9 cellular contexts compared by ENCODE assay signal in the genomic region with DNA sequence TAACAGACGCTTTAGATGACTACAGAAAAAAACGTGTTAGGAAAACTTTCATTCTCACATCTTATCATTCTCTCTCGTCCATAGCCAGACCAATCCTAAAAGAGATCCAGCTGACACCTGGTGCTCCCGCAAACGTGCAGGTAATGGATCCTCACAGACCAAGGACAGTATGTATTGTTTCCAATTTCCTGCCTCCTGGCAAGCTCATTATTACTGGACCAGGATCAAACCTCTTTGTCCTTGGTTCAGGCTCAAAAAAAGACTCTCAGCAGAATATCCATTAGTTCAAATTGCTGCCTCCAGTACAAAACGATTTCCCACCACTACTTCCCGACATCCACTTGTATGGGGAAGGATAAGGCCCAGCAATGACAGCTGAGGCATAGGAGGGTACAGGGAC.
DNase-seq lines count a peak whose midpoint lies in the region; ATAC-seq and TF ChIP-seq lines count a peak whose summit lies in the region.
"Had no signal": no experiment of that assay in that cellular context is flagged by ENCODE, and none has a peak within 500 bp of the region (broad histone marks: within the 10 kb centered on the region; RNA-seq: fewer than 3 reads in every experiment).

No MANE protein-coding gene starts in this region.

- DNase-seq in activated CD4-positive, alpha-beta T cell treated with anti-CD3 and anti-CD28 coated beads, Interleukin-2, amount 10 ng/mL, durations not matched to agents 24 days and 14 days, result no peak
- DNase-seq in activated CD4-positive, alpha-beta T cell treated with anti-CD3 and anti-CD28 coated beads for 4 hours, result no peak
- DNase-seq in activated CD8-positive, alpha-beta T cell treated with anti-CD3 and anti-CD28 coated beads, Interleukin-2, amount 10 ng/mL, durations not matched to agents 7 days and 5 days, result no peak
- DNase-seq in hepatocyte (ENCODE audit: low spot score) (no peak), immature natural killer cell (no peak)

- H3K79me2 ChIP-seq in hepatocyte, result peaks cover 99% of the 10 kb centered on the region

- TF ChIP-seq CTCF in hepatocyte (IDR thresholded peaks at IDR 0.05; ENCODE audit: poor library complexity), result no peak

- peak overlapping the region; percentile 83 for H3K4me3 Mint-ChIP-seq in activated CD4-positive, alpha-beta T cell treated with anti-CD3 and anti-CD28 coated beads, Interleukin-2, amount 10 ng/mL, durations not matched to agents 24 days and 14 days
- peak overlapping the region; percentile 64 for H3K4me3 Mint-ChIP-seq in activated CD8-positive, alpha-beta T cell treated with anti-CD3 and anti-CD28 coated beads, Interleukin-2, amount 10 ng/mL, durations not matched to agents 7 days and 5 days
- no peak overlapping the region for H3K4me3 Mint-ChIP-seq in immature natural killer cell
- H3K4me3 Mint-ChIP-seq: memory B cell had no signal

- H3K36me3 ChIP-seq in hepatocyte (replicated peaks; ENCODE audit: insufficient read depth, low read depth) (no peaks in the 10 kb centered on the region), subcutaneous abdominal adipose tissue (ENCODE audit: control insufficient read depth in 5 of 5, insufficient read depth in 5 of 5, low read length in 5 of 5) (no peaks in the 10 kb centered on the region)

- H4K20me1 ChIP-seq in hepatocyte (ENCODE audit: insufficient read depth, poor library complexity, severe bottlenecking), result peaks cover 5% of the 10 kb centered on the region

- H3K27me3 ChIP-seq in hepatocyte (no peaks in the 10 kb centered on the region), subcutaneous abdominal adipose tissue (ENCODE audit: control insufficient read depth in 5 of 5, insufficient read depth in 4 of 5, low read length in 5 of 5) (no peaks in the 10 kb centered on the region)

- H3K36me3 Mint-ChIP-seq in activated CD4-positive, alpha-beta T cell treated with anti-CD3 and anti-CD28 coated beads, Interleukin-2, amount 10 ng/mL, durations not matched to agents 24 days and 14 days (ENCODE audit: low read depth), result peaks cover 19% of the 10 kb centered on the region
- H3K36me3 Mint-ChIP-seq in activated CD8-positive, alpha-beta T cell treated with anti-CD3 and anti-CD28 coated beads, Interleukin-2, amount 10 ng/mL, durations not matched to agents 7 days and 5 days (ENCODE audit: low read depth), result peaks cover 51% of the 10 kb centered on the region
- H3K36me3 Mint-ChIP-seq in immature natural killer cell, result peaks cover 0 to 13% (median 7%) of the 10 kb centered on the region in 3 donors

- WGBS in hepatocyte (ENCODE audit: low lambda C conversion rate, missing lambda C conversion rate), result 36% methylated on average over 7 of the region's 7 CpGs

- H3K9me3 ChIP-seq in hepatocyte (ENCODE audit: low read depth) (no peaks in the 10 kb centered on the region), subcutaneous abdominal adipose tissue (ENCODE audit: control insufficient read depth in 5 of 5, low read length in 5 of 5) (no peaks in the 10 kb centered on the region)

- POLR2A ChIA-PET in activated CD8-positive, alpha-beta T cell treated with anti-CD3 and anti-CD28 coated beads, Interleukin-2, amount 10 ng/mL, durations not matched to agents 7 days and 5 days (lab: Charles Lee), result interaction anchor here (0.6 to 9.1 kb wide), 12 partner anchors 11 to 84 kb away, joined by 3 to 78 read pairs (median 4); a partner anchor contains a TSS

- H3K9ac ChIP-seq in subcutaneous abdominal adipose tissue (ENCODE audit: low read length in 5 of 5), result peak overlapping the region in 4 of 5 donors; percentile 5 to 44 (median 18)

- no peaks in the 10 kb centered on the region for H3K9me2 ChIP-seq in hepatocyte (replicated peaks; ENCODE audit: insufficient read depth)

- H3K4me2 ChIP-seq in hepatocyte, result peak overlapping the region; percentile 21

- H3K27ac Mint-ChIP-seq in activated CD4-positive, alpha-beta T cell treated with anti-CD3 and anti-CD28 coated beads, Interleukin-2, amount 10 ng/mL, durations not matched to agents 24 days and 14 days, result peak overlapping the region; percentile 88
- peak overlapping the region; percentile 94 for H3K27ac Mint-ChIP-seq in activated CD8-positive, alpha-beta T cell treated with anti-CD3 and anti-CD28 coated beads, Interleukin-2, amount 10 ng/mL, durations not matched to agents 7 days and 5 days
- peak overlapping the region in 1 of 6 donors; percentile 62 for H3K27ac Mint-ChIP-seq in immature natural killer cell
- H3K27ac Mint-ChIP-seq: memory B cell had no signal

- peaks cover 72% of the 10 kb centered on the region for H3K4me1 Mint-ChIP-seq in activated CD4-positive, alpha-beta T cell treated with anti-CD3 and anti-CD28 coated beads, Interleukin-2, amount 10 ng/mL, durations not matched to agents 24 days and 14 days
- H3K4me1 Mint-ChIP-seq in activated CD8-positive, alpha-beta T cell treated with anti-CD3 and anti-CD28 coated beads, Interleukin-2, amount 10 ng/mL, durations not matched to agents 7 days and 5 days (ENCODE audit: low read depth), result peaks cover 74% of the 10 kb centered on the region
- peaks cover 18 to 32% of the 10 kb centered on the region in 2 donors for H3K4me1 Mint-ChIP-seq in immature natural killer cell

- H3K4me1 ChIP-seq in hepatocyte (ENCODE audit: insufficient read depth), result peaks cover 33% of the 10 kb centered on the region
- peaks cover 4 to 55% (median 43%) of the 10 kb centered on the region in 5 donors for H3K4me1 ChIP-seq in subcutaneous abdominal adipose tissue (ENCODE audit: control insufficient read depth in 5 of 5, insufficient read depth in 5 of 5, low read length in 5 of 5)

- ATAC-seq in activated CD8-positive, alpha-beta T cell treated with anti-CD3 and anti-CD28 coated beads, Interleukin-2, amount 10 ng/mL, durations not matched to agents 7 days and 5 days, result no peak
- ATAC-seq in HG03442 (IDR thresholded peaks at IDR 0.05; ENCODE audit: unreplicated experiment), result no peak
- no peak for ATAC-seq in HG03520 (IDR thresholded peaks at IDR 0.05; ENCODE audit: unreplicated experiment)

- H3K9me3 Mint-ChIP-seq in activated CD4-positive, alpha-beta T cell treated with anti-CD3 and anti-CD28 coated beads, Interleukin-2, amount 10 ng/mL, durations not matched to agents 24 days and 14 days, result no peaks in the 10 kb centered on the region
- no peaks in the 10 kb centered on the region for H3K9me3 Mint-ChIP-seq in activated CD8-positive, alpha-beta T cell treated with anti-CD3 and anti-CD28 coated beads, Interleukin-2, amount 10 ng/mL, durations not matched to agents 7 days and 5 days (ENCODE audit: insufficient read depth)
- no peaks in the 10 kb centered on the region for H3K9me3 Mint-ChIP-seq in immature natural killer cell
- H3K9me3 Mint-ChIP-seq: memory B cell had no signal

- H3K27me3 Mint-ChIP-seq in activated CD4-positive, alpha-beta T cell treated with anti-CD3 and anti-CD28 coated beads, Interleukin-2, amount 10 ng/mL, durations not matched to agents 24 days and 14 days, result no peaks in the 10 kb centered on the region
- no peaks in the 10 kb centered on the region for H3K27me3 Mint-ChIP-seq in activated CD8-positive, alpha-beta T cell treated with anti-CD3 and anti-CD28 coated beads, Interleukin-2, amount 10 ng/mL, durations not matched to agents 7 days and 5 days (ENCODE audit: low read depth)
- H3K27me3 Mint-ChIP-seq in immature natural killer cell (ENCODE audit: low read depth in 3 of 3), result no peaks in the 10 kb centered on the region
- H3K27me3 Mint-ChIP-seq: memory B cell had no signal

- H3K4me3 ChIP-seq in hepatocyte (no peak overlapping the region), subcutaneous abdominal adipose tissue (ENCODE audit: low read depth in 1 of 5, low read length in 5 of 5) (no peak overlapping the region)

- H2AFZ ChIP-seq in hepatocyte, result no peak overlapping the region

- CTCF ChIA-PET in activated CD8-positive, alpha-beta T cell treated with anti-CD3 and anti-CD28 coated beads, Interleukin-2, amount 10 ng/mL, durations not matched to agents 7 days and 5 days (lab: Charles Lee), result interaction anchor here (1.0 to 5.3 kb wide), 14 partner anchors 10 to 102 kb away, joined by 3 to 42 read pairs (median 9); a partner anchor contains a TSS

- peak overlapping the region; percentile 44 for H3K27ac ChIP-seq in hepatocyte
- H3K27ac ChIP-seq in subcutaneous abdominal adipose tissue (ENCODE audit: low read depth, low read length), result peak overlapping the region; percentile 21

- intact Hi-C loops in activated CD4-positive, alpha-beta T cell treated with anti-CD3 and anti-CD28 coated beads, Interleukin-2, amount 10 ng/mL, durations not matched to agents 24 days and 14 days (cut with micrococcal nuclease), result loop anchor here (2.0 to 10.0 kb wide), 3 partner anchors 53 to 461 kb away; a partner anchor contains a TSS

Comparison
In these comparisons a context has a peak if more than half of its experiments do, and no peak if none do; other contexts are left out.
1. H3K4me3 Mint-ChIP-seq: peak in activated CD4-positive, alpha-beta T cell treated with anti-CD3 and anti-CD28 coated beads, Interleukin-2, amount 10 ng/mL, durations not matched to agents 24 days and 14 days (single experiment) and activated CD8-positive, alpha-beta T cell treated with anti-CD3 and anti-CD28 coated beads, Interleukin-2, amount 10 ng/mL, durations not matched to agents 7 days and 5 days (single experiment); none in immature natural killer cell (0 of 5).